ENCODE assay signal across 20 cellular contexts in the genomic region with DNA sequence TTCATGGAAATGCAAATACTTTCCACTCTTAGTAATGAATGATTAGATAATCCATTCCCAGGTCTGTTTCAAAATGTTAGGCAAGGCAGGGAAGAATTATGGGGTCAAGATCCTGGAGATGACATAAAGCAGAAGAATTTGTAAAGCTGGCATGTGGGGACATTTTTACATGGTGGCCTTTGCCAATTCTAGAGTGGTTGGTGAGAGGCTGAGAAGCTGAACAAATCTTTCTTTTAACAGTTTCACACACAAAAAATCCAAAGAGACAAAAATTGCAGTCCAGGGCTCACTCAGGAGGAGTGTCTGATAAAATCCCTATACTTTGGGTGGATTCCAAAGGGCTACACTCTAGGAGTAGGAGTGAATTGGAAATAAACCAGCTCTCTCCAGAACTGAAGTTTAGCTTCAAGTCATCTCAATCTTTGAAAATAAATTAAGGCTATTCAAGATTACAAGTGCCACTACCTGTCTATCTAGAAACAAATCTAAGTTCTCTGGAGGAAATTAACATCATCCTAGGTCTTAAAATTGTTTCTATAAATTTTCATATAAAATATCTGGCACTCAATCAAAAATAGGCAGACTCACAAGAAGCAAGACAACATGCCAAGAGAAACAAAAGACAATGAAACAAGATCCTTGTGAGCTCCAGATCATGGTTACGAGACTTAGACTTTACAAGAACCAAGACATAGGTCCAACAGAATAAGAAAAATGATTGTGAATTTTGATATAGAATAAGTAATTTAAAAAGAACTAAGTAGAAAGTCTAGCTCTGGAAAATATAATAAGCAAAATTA.
DNase-seq lines count a peak whose midpoint lies in the region; ATAC-seq, FAIRE-seq and TF ChIP-seq lines count a peak whose summit lies in the region.
"Had no signal": no experiment of that assay in that cellular context is flagged by ENCODE, and none has a peak within 500 bp of the region (broad histone marks: within the 10 kb centered on the region; RNA-seq: fewer than 3 reads in every experiment).

No MANE protein-coding gene starts in this region.

- no peaks in the 10 kb centered on the region for H3F3A ChIP-seq in PC-3 (ENCODE audit: low read length, unreplicated experiment)

- ATAC-seq in PC-3, result peak; percentile 74
- ATAC-seq in HG03280 (IDR thresholded peaks at IDR 0.05; ENCODE audit: unreplicated experiment), result no peak

- FAIRE-seq in endothelial cell of umbilical vein (lab: Jason Lieb, UNC) (no peak), kidney (lab: Jason Lieb, UNC) (no peak)
- FAIRE-seq: GM19239 had no signal

- BruUV-seq in PC-3 (replicated peaks; lab: Mats Ljungman, UMichigan) (no TSS peak), endothelial cell of umbilical vein (replicated peaks; lab: Mats Ljungman, UMichigan) (no TSS peak)

- H3K27ac ChIP-seq in PC-3 (ENCODE audit: low read length) (no peak overlapping the region), endothelial cell of umbilical vein (ENCODE audit: insufficient read depth, low read depth, low read length) (no peak overlapping the region), kidney (ENCODE audit: low read depth in 2 of 2, low read length in 2 of 2) (no peak overlapping the region)
- H3K27ac ChIP-seq: PC-9, SJCRH30 had no signal

- H3K27ac Mint-ChIP-seq in nephron, result peak overlapping the region in 2 of 3 experiments; percentile 42 to 84

- peaks cover 3% of the 10 kb centered on the region for H3K36me3 Mint-ChIP-seq in nephron (ENCODE audit: low read depth)

- H3K79me2 ChIP-seq in PC-3 (ENCODE audit: low read length), result no peaks in the 10 kb centered on the region
- H3K79me2 ChIP-seq in endothelial cell of umbilical vein (ENCODE audit: control insufficient read depth, insufficient read depth, low read length), result no peaks in the 10 kb centered on the region

- H3K9me3 ChIP-seq in PC-3 (ENCODE audit: low read length) (no peaks in the 10 kb centered on the region), endothelial cell of umbilical vein (replicated peaks; ENCODE audit: control insufficient read depth, insufficient read depth, low read length) (no peaks in the 10 kb centered on the region), kidney (ENCODE audit: control insufficient read depth in 1 of 2, low read length in 2 of 2) (no peaks in the 10 kb centered on the region)
- H3K9me3 ChIP-seq: SJCRH30 had no signal

- intact Hi-C loops in PC-3 (cut with micrococcal nuclease) (no loop called here), endothelial cell of umbilical vein (cut with micrococcal nuclease) (no loop called here), kidney (cut with DNase I) (no loop called here)

- H3K4me2 ChIP-seq in PC-3 (ENCODE audit: low read length), result no peak overlapping the region
- H3K4me2 ChIP-seq in endothelial cell of umbilical vein (ENCODE audit: insufficient read depth, low read length), result no peak overlapping the region
- H3K4me2 ChIP-seq: PC-9 had no signal

- H4K20me1 ChIP-seq in PC-3 (ENCODE audit: low read length), result no peaks in the 10 kb centered on the region
- H4K20me1 ChIP-seq in endothelial cell of umbilical vein (replicated peaks; ENCODE audit: control insufficient read depth, extremely low read depth, insufficient read depth, low read length), result no peaks in the 10 kb centered on the region

- POLR2A ChIA-PET in PC-3 (lab: Charles Lee; ENCODE audit: unreplicated experiment) (interaction anchor here (0.6 to 0.7 kb wide), 2 partner anchors 70 to 618 kb away, joined by 3 read pairs; partner anchors contain the start of gene GNA13), endothelial cell of umbilical vein (lab: Charles Lee) (no interaction called here)

- H3K36me3 ChIP-seq in PC-3 (ENCODE audit: low read depth, low read length), result no peaks in the 10 kb centered on the region
- no peaks in the 10 kb centered on the region for H3K36me3 ChIP-seq in endothelial cell of umbilical vein (ENCODE audit: control insufficient read depth in 2 of 2, extremely low read depth in 1 of 2, insufficient read depth in 2 of 2, low read length in 2 of 2)
- H3K36me3 ChIP-seq in kidney (ENCODE audit: control insufficient read depth in 1 of 2, insufficient read depth in 2 of 2, low read length in 2 of 2), result no peaks in the 10 kb centered on the region
- H3K36me3 ChIP-seq: SJCRH30 had no signal

- no peaks in the 10 kb centered on the region for H3K27me3 Mint-ChIP-seq in nephron (ENCODE audit: low read depth)

- H3K9ac ChIP-seq in PC-3 (ENCODE audit: low read length), result no peak overlapping the region
- H3K9ac ChIP-seq in endothelial cell of umbilical vein (replicated peaks; ENCODE audit: extremely low read depth, insufficient read depth, low read length), result no peak overlapping the region
- H3K9ac ChIP-seq in kidney (ENCODE audit: low read length in 2 of 2), result no peak overlapping the region

- TF ChIP-seq POLR2A in endothelial cell of umbilical vein (IDR thresholded peaks at IDR 0.05; ENCODE audit: low read depth, low read length), result no peak

- CTCF ChIA-PET in PC-3 (lab: Charles Lee), result interaction anchor here (0.6 kb wide), 1 partner anchor 1948 kb away, joined by 5 read pairs; no protein-coding TSS in a partner anchor
- CTCF ChIA-PET in endothelial cell of umbilical vein (lab: Charles Lee), result interaction anchor here (0.6 to 0.9 kb wide), 3 partner anchors 21 to 366 kb away, joined by 3 to 6 read pairs (median 3); no protein-coding TSS in a partner anchor

- H3K9me1 ChIP-seq in endothelial cell of umbilical vein (replicated peaks; ENCODE audit: control insufficient read depth, extremely low read depth, insufficient read depth, low read length), result no peaks in the 10 kb centered on the region

- DNase-seq in AG20443 (ENCODE audit: low spot score) (peak; percentile 22), PC-3 (peak; percentile 49), endothelial cell of umbilical vein (ENCODE audit: low read depth, low spot score) (peak; percentile 36), superior temporal gyrus (ENCODE audit: extremely low spot score) (no peak), HK-2 (ENCODE audit: unreplicated experiment) (no peak), kidney (no peak)
- DNase-seq: AML-193, COR-L47, H7, IMR-90, Karpas-422, NCI-H187 treated with DMSO at 0.1 percent for 48 hours, NCI-H2171, NCI-H446 treated with DMSO at 0.1 percent for 48 hours, NCI-H748 treated with DMSO at 0.1 percent for 48 hours, PC-9, SJCRH30 had no signal

- peaks cover 16% of the 10 kb centered on the region; the same call in 1 of the 2 replicates for H3K4me1 ChIP-seq in PC-3 (ENCODE audit: insufficient read depth, low read length)
- H3K4me1 ChIP-seq in endothelial cell of umbilical vein (ENCODE audit: control insufficient read depth, extremely low read depth, insufficient read depth, low read length), result no peaks in the 10 kb centered on the region
- H3K4me1 ChIP-seq in kidney (ENCODE audit: control insufficient read depth in 1 of 2, insufficient read depth in 1 of 2, low read depth in 1 of 2, low read length in 2 of 2), result no peaks in the 10 kb centered on the region

- H2AFZ ChIP-seq in PC-3 (ENCODE audit: low read length), result no peak overlapping the region
- H2AFZ ChIP-seq in endothelial cell of umbilical vein (ENCODE audit: low read depth, low read length), result no peak overlapping the region
- H2AFZ ChIP-seq: PC-9 had no signal

- H3K4me1 Mint-ChIP-seq in nephron, result peaks cover 42% of the 10 kb centered on the region

- dilution Hi-C loops in endothelial cell of umbilical vein (cut with MboI; ENCODE audit: extremely low pct_ligation_motif_present, low sequenced_read_pairs), result no loop called here

- H3K4me3 Mint-ChIP-seq in nephron, result no peak overlapping the region

- H3K27me3 ChIP-seq in PC-3 (ENCODE audit: low read length) (no peaks in the 10 kb centered on the region), endothelial cell of umbilical vein (ENCODE audit: control insufficient read depth in 2 of 2, insufficient read depth in 2 of 2, low read length in 2 of 2) (no peaks in the 10 kb centered on the region)
- H3K27me3 ChIP-seq: SJCRH30 had no signal

- no peak overlapping the region for H3K4me3 ChIP-seq in PC-3 (ENCODE audit: low read length)
- H3K4me3 ChIP-seq in endothelial cell of umbilical vein (replicated peaks in 1 of 3; ENCODE audit: insufficient read depth in 1 of 3, low read depth in 1 of 3, low read length in 3 of 3), result no peak overlapping the region
- no peak overlapping the region for H3K4me3 ChIP-seq in kidney (ENCODE audit: low read length in 2 of 2)
- H3K4me3 ChIP-seq: PC-9, SJCRH30 had no signal

- H3K9me3 Mint-ChIP-seq in nephron, result peaks cover 8% of the 10 kb centered on the region

- no peaks in the 10 kb centered on the region for H3K9me2 ChIP-seq in PC-3 (replicated peaks; ENCODE audit: low read length)

- TF ChIP-seq CTCF in PC-3 (conservative IDR thresholded peaks at IDR 0.05; ENCODE audit: low read depth, low read length) (no peak), endothelial cell of umbilical vein (IDR thresholded peaks at IDR 0.05; ENCODE audit: extremely low read depth in 1 of 2, insufficient read depth in 1 of 2, low read depth in 1 of 2, low read length in 2 of 2) (no peak), nephron (IDR thresholded peaks at IDR 0.05; ENCODE audit: unreplicated experiment in 3 of 3) (no peak), kidney (IDR thresholded peaks at IDR 0.05; ENCODE audit: borderline replicate concordance, extremely low read depth, insufficient read depth) (no peak)

TF ChIP-seq in endothelial cell of umbilical vein, 7 proteins besides CTCF, POLR2A, EP300 and RAD21:
- no peak for TF ChIP-seq MYC (IDR thresholded peaks at IDR 0.05; ENCODE audit: low read depth, low read length)
- no peak for TF ChIP-seq JUN (IDR thresholded peaks at IDR 0.05; ENCODE audit: borderline replicate concordance, insufficient read depth, insufficient read length, low read depth)
- no peak for TF ChIP-seq MAX (IDR thresholded peaks at IDR 0.05; ENCODE audit: insufficient read depth, insufficient read length)
- no peak for TF ChIP-seq FOS (IDR thresholded peaks at IDR 0.05; ENCODE audit: borderline replicate concordance, insufficient read depth, low read length)
- no peak for TF ChIP-seq EZH2 (IDR thresholded peaks at IDR 0.05; ENCODE audit: borderline replicate concordance, low read depth, low read length, severe bottlenecking)
- no peak for TF ChIP-seq POLR2AphosphoS5 (IDR thresholded peaks at IDR 0.05; ENCODE audit: insufficient read depth, low read depth, low read length)
- no peak for TF ChIP-seq GATA2 (IDR thresholded peaks at IDR 0.05; ENCODE audit: insufficient read depth, insufficient read length, low read depth, low read length)

Comparison
In these comparisons a context has a peak if more than half of its experiments do, and no peak if none do; other contexts are left out.
1. DNase-seq: peak in AG20443 (single experiment), PC-3 (single experiment) and endothelial cell of umbilical vein (single experiment); none in superior temporal gyrus (single experiment), HK-2 (single experiment) and kidney (single experiment).